In genomic region chr1:25031601-25031965, GRCh38 we compare ENCODE assay signal across 1 cellular context.
TF ChIP-seq lines count a peak whose summit lies in the region.

No MANE protein-coding gene starts in this region.

TF ChIP-seq in SK-N-SH, 30 proteins besides CTCF, POLR2A, EP300 and RAD21 (continued from another document):
- no peak for TF ChIP-seq IRF3 (IDR thresholded peaks at IDR 0.05; ENCODE audit: low read depth, low read length)
- TF ChIP-seq POLR2AphosphoS5 (IDR thresholded peaks at IDR 0.05; ENCODE audit: low read depth, low read length) = no peak
- no peak for TF ChIP-seq TAF1 (IDR thresholded peaks at IDR 0.05; ENCODE audit: borderline replicate concordance, low read depth, low read length)
- no peak for TF ChIP-seq JUND (IDR thresholded peaks at IDR 0.05)
